Comparison of ENCODE assay signal across 1 cellular context in genomic region chr1:234971586-234972297, GRCh38.
TF ChIP-seq lines count a peak whose summit lies in the region.

No MANE protein-coding gene starts in this region.

TF ChIP-seq in GM23338, 12 proteins besides CTCF, POLR2A, EP300 and RAD21 (continued from another document):
- TF ChIP-seq POLR2AphosphoS5 (IDR thresholded peaks at IDR 0.05; ENCODE audit: low read depth) (no peak), NANOG (IDR thresholded peaks at IDR 0.05; ENCODE audit: borderline replicate concordance) (no peak)
